28 cellular contexts compared by ENCODE assay signal in genomic region chr10:82402901-82403300, GRCh38.
"Had no signal": no experiment of that assay in that cellular context is flagged by ENCODE, and none has a peak within 500 bp of the region (broad histone marks: within the 10 kb centered on the region; RNA-seq: fewer than 3 reads in every experiment).

No MANE protein-coding gene starts in this region.

- H3K36me3 ChIP-seq: left ventricle myocardium inferior, neural progenitor cell, neutrophil, spleen, suprapubic skin, thoracic aorta, tibial artery, uterus had no signal

- FAIRE-seq: keratinocyte had no signal

- H3K9ac ChIP-seq: neural progenitor cell, parathyroid adenoma had no signal

- DNase-seq: hippocampal formation; left ventricle myocardium inferior; mesendoderm; naive B cell; natural killer cell; nephron progenitor cell; occipital lobe; retina; right cardiac atrium; spleen; stimulated activated CD4-positive, alpha-beta T cell treated with anti-CD3 and anti-CD28 coated beads, Interleukin-4, amount 100 ng/mL, for 24 hours; stimulated activated naive CD4-positive, alpha-beta T cell; tibial artery; trophoblast cell; uterus had no signal

- H3K4me1 Mint-ChIP-seq: natural killer cell; stimulated activated effector memory CD8-positive, alpha-beta T cell treated with anti-CD3 and anti-CD28 coated beads, Interleukin-12 subunit alpha, Interleukin-12 subunit beta, amount 100 ng/mL, for 72 hours had no signal

- H3K79me2 ChIP-seq: parathyroid adenoma had no signal

- H3K27me3 Mint-ChIP-seq: naive B cell; progenitor cell of endocrine pancreas; stimulated activated naive CD8-positive, alpha-beta T cell treated with anti-CD3 and anti-CD28 coated beads, Interleukin-15, Interleukin-2, amounts not matched to agents 100 ng/mL and 50 ng/mL, for 24 hours had no signal

- ATAC-seq: natural killer cell; right cardiac atrium; sciatic nerve; stimulated activated effector memory CD8-positive, alpha-beta T cell treated with anti-CD3 and anti-CD28 coated beads, Interleukin-12 subunit alpha, Interleukin-12 subunit beta, amount 100 ng/mL, for 72 hours had no signal

- H3K27me3 ChIP-seq: neural progenitor cell, neutrophil, spleen, suprapubic skin, tibial artery, uterus had no signal

- H3K4me2 ChIP-seq: neural progenitor cell had no signal

- H3K4me3 ChIP-seq: left ventricle myocardium inferior, lung, neural progenitor cell, skin epidermis, spleen, suprapubic skin, thoracic aorta, tibial artery, uterus had no signal

- H3K27ac Mint-ChIP-seq: mesothelial cell of epicardium; natural killer cell; nephron progenitor cell; neural progenitor cell; progenitor cell of endocrine pancreas; stimulated activated effector memory CD8-positive, alpha-beta T cell treated with anti-CD3 and anti-CD28 coated beads, Interleukin-12 subunit alpha, Interleukin-12 subunit beta, amount 100 ng/mL, for 72 hours; stimulated activated naive CD8-positive, alpha-beta T cell treated with anti-CD3 and anti-CD28 coated beads, Interleukin-15, Interleukin-2, amounts not matched to agents 100 ng/mL and 50 ng/mL, for 24 hours had no signal

- H3K36me3 Mint-ChIP-seq: mesothelial cell of epicardium; naive B cell; neural progenitor cell; stimulated activated effector memory CD8-positive, alpha-beta T cell treated with anti-CD3 and anti-CD28 coated beads, Interleukin-12 subunit alpha, Interleukin-12 subunit beta, amount 100 ng/mL, for 72 hours had no signal

- H3K27ac ChIP-seq: left ventricle myocardium inferior, neural progenitor cell, neutrophil, parathyroid adenoma, skin epidermis, spleen, suprapubic skin, thoracic aorta, tibial artery, uterus had no signal

- H2AFZ ChIP-seq: neural progenitor cell, parathyroid adenoma had no signal

- H3K4me1 ChIP-seq: left ventricle myocardium inferior, parathyroid adenoma, spleen, suprapubic skin, tibial artery, uterus had no signal

- H3K9me3 Mint-ChIP-seq: mesothelial cell of epicardium, nephron progenitor cell, neural progenitor cell had no signal

- H3K4me3 Mint-ChIP-seq: mesothelial cell of epicardium; naive B cell; natural killer cell; nephron progenitor cell; neural progenitor cell; stimulated activated effector memory CD8-positive, alpha-beta T cell treated with anti-CD3 and anti-CD28 coated beads, Interleukin-12 subunit alpha, Interleukin-12 subunit beta, amount 100 ng/mL, for 72 hours; stimulated activated naive CD8-positive, alpha-beta T cell treated with anti-CD3 and anti-CD28 coated beads, Interleukin-15, Interleukin-2, amounts not matched to agents 100 ng/mL and 50 ng/mL, for 24 hours had no signal

- H3K9me3 ChIP-seq: left ventricle myocardium inferior, neutrophil, suprapubic skin, thoracic aorta, tibial artery, uterus had no signal
